In the genomic region with DNA sequence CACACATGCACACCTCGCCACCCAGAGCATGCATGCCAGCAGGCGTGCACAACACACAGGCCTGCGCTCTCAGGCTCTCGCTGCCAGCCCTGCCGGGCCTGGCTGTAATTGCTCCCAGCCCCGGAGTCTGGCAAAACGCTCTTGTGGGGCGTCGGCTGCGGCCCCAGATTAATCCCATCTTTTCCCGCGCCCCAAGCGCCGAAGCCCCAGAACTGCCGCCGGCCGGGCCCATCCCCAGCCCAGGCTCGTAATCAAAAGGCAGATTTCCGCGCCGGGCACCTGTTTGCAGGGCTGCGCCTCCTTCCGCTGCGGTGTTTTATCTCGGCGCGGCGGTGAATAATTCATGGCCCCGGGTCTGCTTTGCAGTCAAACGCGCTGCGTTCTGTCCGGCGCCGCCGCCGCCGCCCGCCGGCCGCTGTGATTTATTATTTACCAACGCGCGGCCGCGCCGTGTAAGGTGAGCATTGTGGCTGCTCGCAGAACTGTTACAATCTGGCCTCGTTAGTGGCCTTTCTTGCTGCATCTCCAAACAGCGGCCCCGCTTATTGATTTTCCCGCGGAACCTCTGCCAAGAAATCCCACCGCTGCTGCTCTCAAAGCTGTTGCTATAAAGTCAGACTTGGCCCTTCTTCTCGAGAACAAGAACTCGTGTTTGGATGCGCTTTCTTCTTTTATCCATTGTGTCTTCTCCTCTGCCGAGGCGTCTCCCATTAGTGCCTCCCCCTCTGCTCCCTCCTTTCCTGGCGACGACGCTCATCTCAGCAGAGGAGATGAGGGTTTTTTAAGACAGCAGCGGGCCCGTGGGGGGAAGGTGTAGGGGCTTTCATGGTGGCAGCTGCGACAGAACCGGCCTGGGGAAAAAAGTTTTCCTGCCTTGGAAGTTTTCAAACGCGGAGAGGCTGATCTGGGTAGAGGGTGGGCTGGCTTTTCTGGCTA, we compare ENCODE assay signal across 10 cellular contexts.
DNase-seq lines count a peak whose midpoint lies in the region; ATAC-seq and TF ChIP-seq lines count a peak whose summit lies in the region.
"Had no signal": no experiment of that assay in that cellular context is flagged by ENCODE, and none has a peak within 500 bp of the region (broad histone marks: within the 10 kb centered on the region; RNA-seq: fewer than 3 reads in every experiment).

No MANE protein-coding gene starts in this region.

- intact Hi-C loops in stomach (cut with DNase I; ENCODE audit: low total_unique reads) = no loop called here
- intact Hi-C loops in CD14-positive monocyte (cut with micrococcal nuclease) = no loop called here

- POLR2A ChIA-PET in activated CD8-positive, alpha-beta T cell treated with anti-CD3 and anti-CD28 coated beads, Interleukin-2, amount 10 ng/mL, durations not matched to agents 7 days and 5 days (lab: Charles Lee) = no interaction called here

- no peak for TF ChIP-seq CTCF in stomach (IDR thresholded peaks at IDR 0.05)
- no peak for TF ChIP-seq CTCF in CD14-positive monocyte (IDR thresholded peaks at IDR 0.05)
- no peak for TF ChIP-seq CTCF in GM20000 (IDR thresholded peaks at IDR 0.05; ENCODE audit: extremely low read depth, missing control alignments)

- H3K27me3 ChIP-seq in iPS-18a (ENCODE audit: control insufficient read depth, insufficient read depth, low read length) (peaks cover 38% of the 10 kb centered on the region), stomach (peaks cover 5 to 78% (median 32%) of the 10 kb centered on the region in 3 donors)

- no peak overlapping the region for H3K27ac ChIP-seq in iPS-18a (ENCODE audit: low read length)
- H3K27ac ChIP-seq in stomach = no peak overlapping the region

- peak; percentile 2 to 5 for DNase-seq in activated T-cell treated with anti-CD3 and anti-CD28 coated beads, Interleukin-2, amount 50 U/mL, for 72 hours
- DNase-seq in activated T-cell treated with anti-CD3 and anti-CD28 coated beads, Interleukin-2, amount 50 U/mL, for 1 hour = no peak
- peak; percentile 22 for DNase-seq in activated CD8-positive, alpha-beta T cell treated with anti-CD3 and anti-CD28 coated beads, Interleukin-2, amount 10 ng/mL, durations not matched to agents 7 days and 5 days
- DNase-seq in stomach (no peak), CD14-positive monocyte (ENCODE audit: low spot score) (no peak), HCEC 1CT (no peak), GM20000 (ENCODE audit: low spot score) (no peak)
- DNase-seq: CD4-positive, alpha-beta T cell; NCI-H774 had no signal

- peaks cover 41% of the 10 kb centered on the region for H3K27me3 Mint-ChIP-seq in activated T-cell treated with anti-CD3 and anti-CD28 coated beads, Interleukin-2, amount 50 U/mL, for 72 hours (ENCODE audit: low read depth)
- peaks cover 32% of the 10 kb centered on the region for H3K27me3 Mint-ChIP-seq in activated CD8-positive, alpha-beta T cell treated with anti-CD3 and anti-CD28 coated beads, Interleukin-2, amount 10 ng/mL, durations not matched to agents 7 days and 5 days (ENCODE audit: low read depth)
- peaks cover 45 to 56% (median 48%) of the 10 kb centered on the region in 3 donors for H3K27me3 Mint-ChIP-seq in CD14-positive monocyte (ENCODE audit: low read depth in 3 of 3)

- H3K4me3 ChIP-seq in iPS-18a (ENCODE audit: low read length) = peak overlapping the region; percentile 59
- H3K4me3 ChIP-seq in stomach = peak overlapping the region; percentile 9 to 31 (median 14)

- CTCF ChIA-PET in activated CD8-positive, alpha-beta T cell treated with anti-CD3 and anti-CD28 coated beads, Interleukin-2, amount 10 ng/mL, durations not matched to agents 7 days and 5 days (lab: Charles Lee) = no interaction called here

- H3K9ac ChIP-seq in iPS-18a (ENCODE audit: low read length) = peak overlapping the region; percentile 27

- H3K36me3 ChIP-seq in iPS-18a (ENCODE audit: control insufficient read depth, low read depth, low read length) (no peaks in the 10 kb centered on the region), stomach (no peaks in the 10 kb centered on the region)

- no peak overlapping the region for H3K27ac Mint-ChIP-seq in activated T-cell treated with anti-CD3 and anti-CD28 coated beads, Interleukin-2, amount 50 U/mL, for 72 hours
- H3K27ac Mint-ChIP-seq in activated CD8-positive, alpha-beta T cell treated with anti-CD3 and anti-CD28 coated beads, Interleukin-2, amount 10 ng/mL, durations not matched to agents 7 days and 5 days = no peak overlapping the region
- no peak overlapping the region for H3K27ac Mint-ChIP-seq in CD14-positive monocyte
- H3K27ac Mint-ChIP-seq: CD4-positive, alpha-beta T cell had no signal

- TF ChIP-seq EP300 in stomach (IDR thresholded peaks at IDR 0.05) = no peak

- no peak for TF ChIP-seq POLR2A in stomach (IDR thresholded peaks at IDR 0.05)

- H3K9me3 Mint-ChIP-seq in activated T-cell treated with anti-CD3 and anti-CD28 coated beads, Interleukin-2, amount 50 U/mL, for 72 hours = peaks cover 0 to 1% of the 10 kb centered on the region in 2 donors
- H3K9me3 Mint-ChIP-seq in activated CD8-positive, alpha-beta T cell treated with anti-CD3 and anti-CD28 coated beads, Interleukin-2, amount 10 ng/mL, durations not matched to agents 7 days and 5 days (ENCODE audit: insufficient read depth) = no peaks in the 10 kb centered on the region
- peaks cover 0 to 18% (median 6%) of the 10 kb centered on the region in 7 donors for H3K9me3 Mint-ChIP-seq in CD14-positive monocyte
- H3K9me3 Mint-ChIP-seq: CD4-positive, alpha-beta T cell had no signal

- H3K4me1 ChIP-seq in iPS-18a (ENCODE audit: control insufficient read depth, low read depth, low read length) (peaks cover 9% of the 10 kb centered on the region), stomach (peaks cover 0 to 12% (median 9%) of the 10 kb centered on the region in 4 donors)

- H3K36me3 Mint-ChIP-seq in activated T-cell treated with anti-CD3 and anti-CD28 coated beads, Interleukin-2, amount 50 U/mL, for 72 hours (ENCODE audit: insufficient read depth in 2 of 2) = no peaks in the 10 kb centered on the region
- H3K36me3 Mint-ChIP-seq in activated CD8-positive, alpha-beta T cell treated with anti-CD3 and anti-CD28 coated beads, Interleukin-2, amount 10 ng/mL, durations not matched to agents 7 days and 5 days (ENCODE audit: low read depth) = no peaks in the 10 kb centered on the region
- no peaks in the 10 kb centered on the region for H3K36me3 Mint-ChIP-seq in CD14-positive monocyte

- H3K9me3 ChIP-seq in iPS-18a (ENCODE audit: control insufficient read depth, low read depth, low read length) (no peaks in the 10 kb centered on the region), stomach (peaks cover 0 to 9% (median 4%) of the 10 kb centered on the region in 4 donors)

- no peak for ATAC-seq in activated T-cell treated with anti-CD3 and anti-CD28 coated beads, Interleukin-2, amount 50 U/mL, for 72 hours (replicated peaks in 1 of 2)
- ATAC-seq in activated CD8-positive, alpha-beta T cell treated with anti-CD3 and anti-CD28 coated beads, Interleukin-2, amount 10 ng/mL, durations not matched to agents 7 days and 5 days = no peak

- H3K4me1 Mint-ChIP-seq in activated T-cell treated with anti-CD3 and anti-CD28 coated beads, Interleukin-2, amount 50 U/mL, for 72 hours (ENCODE audit: low read depth) = peaks cover 11% of the 10 kb centered on the region
- H3K4me1 Mint-ChIP-seq in activated CD8-positive, alpha-beta T cell treated with anti-CD3 and anti-CD28 coated beads, Interleukin-2, amount 10 ng/mL, durations not matched to agents 7 days and 5 days (ENCODE audit: low read depth) = peaks cover 7% of the 10 kb centered on the region
- no peaks in the 10 kb centered on the region for H3K4me1 Mint-ChIP-seq in CD14-positive monocyte

- H3K4me3 Mint-ChIP-seq in activated T-cell treated with anti-CD3 and anti-CD28 coated beads, Interleukin-2, amount 50 U/mL, for 72 hours = peak overlapping the region; percentile 49 to 57
- no peak overlapping the region for H3K4me3 Mint-ChIP-seq in activated CD8-positive, alpha-beta T cell treated with anti-CD3 and anti-CD28 coated beads, Interleukin-2, amount 10 ng/mL, durations not matched to agents 7 days and 5 days
- H3K4me3 Mint-ChIP-seq in CD14-positive monocyte = peak overlapping the region in 1 of 2 donors; percentile 76
- H3K4me3 Mint-ChIP-seq: CD4-positive, alpha-beta T cell had no signal

- 4 to 7% (median 7%) methylated on average over 55 to 68 of the region's 68 CpGs for WGBS in stomach, 5 donors

Comparison
In these comparisons a context has a peak if more than half of its experiments do, and no peak if none do; other contexts are left out.
1. DNase-seq: peak in activated T-cell treated with anti-CD3 and anti-CD28 coated beads, Interleukin-2, amount 50 U/mL, for 72 hours (2 of 2) and activated CD8-positive, alpha-beta T cell treated with anti-CD3 and anti-CD28 coated beads, Interleukin-2, amount 10 ng/mL, durations not matched to agents 7 days and 5 days (single experiment); none in activated T-cell treated with anti-CD3 and anti-CD28 coated beads, Interleukin-2, amount 50 U/mL, for 1 hour (single experiment), stomach (single experiment), CD14-positive monocyte (single experiment), HCEC 1CT (single experiment) and GM20000 (single experiment).